Comparison of ENCODE assay signal across 13 cellular contexts in genomic region chr12:117076410-117077372, GRCh38. TPM values are rescaled to one million over a fixed set of nuclear protein-coding genes. Genes with fewer than 3 reads are reported as not detected.
A peak's percentile ranks its signal among the peaks of the same experiment; 100 is the strongest.
DNase-seq lines count a peak whose midpoint lies in the region; ATAC-seq, FAIRE-seq and TF ChIP-seq lines count a peak whose summit lies in the region.
"Had no signal": no experiment of that assay in that cellular context is flagged by ENCODE, and none has a peak within 500 bp of the region (broad histone marks: within the 10 kb centered on the region; RNA-seq: fewer than 3 reads in every experiment).

No MANE protein-coding gene starts in this region.

- intact Hi-C loops in Right ventricle myocardium superior (cut with DNase I): no loop called here
- intact Hi-C loops in Right ventricle myocardium inferior (cut with DNase I): no loop called here
- intact Hi-C loops in left colon (cut with DNase I, micrococcal nuclease): no loop called here
- intact Hi-C loops in psoas muscle (cut with DNase I): no loop called here

- no peaks in the 10 kb centered on the region for H3K9me3 Mint-ChIP-seq in effector memory CD8-positive, alpha-beta T cell
- H3K9me3 Mint-ChIP-seq in activated naive CD4-positive, alpha-beta T cell treated with anti-CD3 and anti-CD28 coated beads, Interleukin-2, amount 10 ng/mL, durations not matched to agents 7 days and 5 days: no peaks in the 10 kb centered on the region
- H3K9me3 Mint-ChIP-seq: activated B cell treated with CpG ODN at 0.5 μM for 24 hours; naive thymus-derived CD8-positive, alpha-beta T cell had no signal

- no peak overlapping the region for H3K4me3 ChIP-seq in psoas muscle

- peaks cover 8 to 11% of the 10 kb centered on the region in 2 donors for H3K4me1 Mint-ChIP-seq in effector memory CD8-positive, alpha-beta T cell (ENCODE audit: low read depth in 2 of 2)
- peaks cover 6% of the 10 kb centered on the region for H3K4me1 Mint-ChIP-seq in activated naive CD4-positive, alpha-beta T cell treated with anti-CD3 and anti-CD28 coated beads, Interleukin-2, amount 10 ng/mL, durations not matched to agents 7 days and 5 days

- ATAC-seq in Right ventricle myocardium superior (ENCODE audit: poor library complexity) (peak; percentile 15), Right ventricle myocardium inferior (no peak), left colon (no peak), psoas muscle (no peak)
- no peak for ATAC-seq in effector memory CD8-positive, alpha-beta T cell (replicated peaks)

- H3K27me3 Mint-ChIP-seq in effector memory CD8-positive, alpha-beta T cell: no peaks in the 10 kb centered on the region
- peaks cover 3% of the 10 kb centered on the region for H3K27me3 Mint-ChIP-seq in activated naive CD4-positive, alpha-beta T cell treated with anti-CD3 and anti-CD28 coated beads, Interleukin-2, amount 10 ng/mL, durations not matched to agents 7 days and 5 days
- H3K27me3 Mint-ChIP-seq: activated B cell treated with CpG ODN at 0.5 μM for 24 hours; activated naive CD8-positive, alpha-beta T cell had no signal

- CTCF ChIA-PET in activated naive CD4-positive, alpha-beta T cell treated with anti-CD3 and anti-CD28 coated beads, Interleukin-2, amount 10 ng/mL, durations not matched to agents 7 days and 5 days (lab: Charles Lee): no interaction called here

- peak overlapping the region; percentile 52 to 86 for H3K27ac Mint-ChIP-seq in effector memory CD8-positive, alpha-beta T cell
- no peak overlapping the region for H3K27ac Mint-ChIP-seq in activated naive CD4-positive, alpha-beta T cell treated with anti-CD3 and anti-CD28 coated beads, Interleukin-2, amount 10 ng/mL, durations not matched to agents 7 days and 5 days
- H3K27ac Mint-ChIP-seq: activated B cell treated with CpG ODN at 0.5 μM for 24 hours; activated naive CD8-positive, alpha-beta T cell had no signal

- no peaks in the 10 kb centered on the region for H3K4me1 ChIP-seq in psoas muscle
- H3K4me1 ChIP-seq: BE2C had no signal

- H3K4me3 Mint-ChIP-seq in effector memory CD8-positive, alpha-beta T cell: no peak overlapping the region
- H3K4me3 Mint-ChIP-seq in activated naive CD4-positive, alpha-beta T cell treated with anti-CD3 and anti-CD28 coated beads, Interleukin-2, amount 10 ng/mL, durations not matched to agents 7 days and 5 days: no peak overlapping the region
- H3K4me3 Mint-ChIP-seq: activated B cell treated with CpG ODN at 0.5 μM for 24 hours; activated naive CD8-positive, alpha-beta T cell had no signal

- WGBS in psoas muscle, 3 donors: 77 to 82% (median 81%) methylated on average over 24 of the region's 24 CpGs

- TF ChIP-seq CTCF in psoas muscle (IDR thresholded peaks at IDR 0.05): no peak

- no peak overlapping the region for H3K27ac ChIP-seq in psoas muscle

- peak; percentile 34 for DNase-seq in Right ventricle myocardium superior
- no peak for DNase-seq in Right ventricle myocardium inferior (ENCODE audit: missing footprints)
- DNase-seq in NCI-H510A treated with DMSO at 0.1 percent for 48 hours (lab: John Stamatoyannopoulos, UW): peak; percentile 76
- no peak for DNase-seq in effector memory CD8-positive, alpha-beta T cell
- DNase-seq in urothelium cell line (ENCODE audit: low spot score): peak; percentile 30
- no peak for DNase-seq in activated naive CD4-positive, alpha-beta T cell treated with anti-CD3 and anti-CD28 coated beads, Interleukin-2, amount 10 ng/mL, durations not matched to agents 7 days and 5 days
- no peak for DNase-seq in left colon
- DNase-seq in psoas muscle: no peak
- DNase-seq: activated B cell treated with CpG ODN at 0.5 μM for 24 hours; BE2C; effector CD4-positive, alpha-beta T cell had no signal

- H3K27me3 ChIP-seq in psoas muscle (ENCODE audit: insufficient read depth in 3 of 3, low read length in 2 of 3): peaks cover 0 to 8% (median 0%) of the 10 kb centered on the region in 3 donors
- H3K27me3 ChIP-seq: BE2C had no signal

- peaks cover 4% of the 10 kb centered on the region for H3K36me3 Mint-ChIP-seq in effector memory CD8-positive, alpha-beta T cell (ENCODE audit: insufficient read depth)
- H3K36me3 Mint-ChIP-seq in activated naive CD4-positive, alpha-beta T cell treated with anti-CD3 and anti-CD28 coated beads, Interleukin-2, amount 10 ng/mL, durations not matched to agents 7 days and 5 days: no peaks in the 10 kb centered on the region
- H3K36me3 Mint-ChIP-seq: activated naive CD8-positive, alpha-beta T cell; naive thymus-derived CD8-positive, alpha-beta T cell had no signal

- no peak for FAIRE-seq in urothelium cell line (lab: Jason Lieb, UNC)

- H3K9me3 ChIP-seq in psoas muscle: no peaks in the 10 kb centered on the region
- H3K9me3 ChIP-seq: BE2C had no signal

- no peaks in the 10 kb centered on the region for H3K36me3 ChIP-seq in psoas muscle (ENCODE audit: insufficient read depth in 1 of 2, low read depth in 1 of 2)
- H3K36me3 ChIP-seq: BE2C had no signal

RNA-seq across cellular contexts. Expression of gene TESC, which starts 22.5 kb away (rescaled TPM):
- 93.6 TPM for total RNA-seq in Right ventricle myocardium superior
- 93.9 TPM for total RNA-seq in Right ventricle myocardium inferior
- total RNA-seq in left colon: 1 to 10 TPM; 1.7 to 2.3 TPM
- 1 to 10 TPM; 3.3 to 4.9 (median 3.5) TPM for total RNA-seq in psoas muscle
- 1 to 10 TPM; 1.7 to 3.1 (median 2.9) TPM for polyA plus RNA-seq in psoas muscle
- total RNA-seq: naive thymus-derived CD8-positive, alpha-beta T cell had no signal

Comparison
In these comparisons a context has a peak if more than half of its experiments do, and no peak if none do; other contexts are left out.
1. DNase-seq: peak in Right ventricle myocardium superior (single experiment), NCI-H510A treated with DMSO at 0.1 percent for 48 hours (single experiment) and urothelium cell line (single experiment); none in Right ventricle myocardium inferior (single experiment), effector memory CD8-positive, alpha-beta T cell (0 of 3), activated naive CD4-positive, alpha-beta T cell treated with anti-CD3 and anti-CD28 coated beads, Interleukin-2, amount 10 ng/mL, durations not matched to agents 7 days and 5 days (single experiment), left colon (0 of 2) and psoas muscle (0 of 2).
2. RNA of gene TESC, which starts 22.5 kb away (total RNA-seq): 93.9 TPM in Right ventricle myocardium inferior (single experiment) and 93.6 TPM in Right ventricle myocardium superior (single experiment); 3.3 to 4.9 TPM in psoas muscle and 1.7 to 2.3 TPM in left colon; every median in the first group is over 10 times any median in the second.